ENCODE assay signal across 9 cellular contexts in the genomic region with DNA sequence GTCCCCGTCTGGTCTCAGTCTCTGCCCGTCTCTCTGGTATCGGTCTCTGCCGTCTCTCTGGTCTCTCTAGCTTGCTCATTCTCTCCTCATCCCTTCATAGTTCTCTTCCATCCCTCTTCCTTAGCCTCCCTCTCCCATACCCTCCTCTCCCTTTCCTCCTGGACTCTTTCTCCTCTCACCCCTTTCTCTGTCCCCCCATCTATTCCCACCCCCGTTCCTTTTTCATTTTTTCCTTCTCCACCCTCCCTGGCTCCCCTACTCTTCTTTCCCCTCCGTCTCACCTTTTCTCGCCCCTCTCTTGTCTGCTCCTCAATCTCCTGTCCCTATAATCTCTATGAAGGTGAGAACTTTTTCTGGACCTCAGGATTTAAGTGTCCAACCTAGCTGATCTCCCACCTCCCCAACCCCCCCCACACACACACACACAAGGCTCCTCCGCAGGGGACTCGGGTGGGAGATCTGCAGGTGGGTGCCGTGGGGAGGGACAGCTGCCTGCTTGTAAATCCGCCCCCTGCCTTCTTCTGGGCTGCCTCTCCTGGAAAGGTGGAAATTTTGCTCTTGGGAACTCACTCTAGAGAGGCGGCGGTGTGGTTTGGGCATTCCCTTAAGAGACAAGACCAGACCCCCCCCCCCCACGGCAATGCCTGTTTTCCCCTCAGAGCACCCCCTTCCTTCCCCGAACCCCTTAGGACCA. TPM values are rescaled to one million over a fixed set of nuclear protein-coding genes. Genes with fewer than 3 reads are reported as not detected.
A peak's percentile ranks its signal among the peaks of the same experiment; 100 is the strongest.
DNase-seq lines count a peak whose midpoint lies in the region; ATAC-seq and TF ChIP-seq lines count a peak whose summit lies in the region.
"Had no signal": no experiment of that assay in that cellular context is flagged by ENCODE, and none has a peak within 500 bp of the region (broad histone marks: within the 10 kb centered on the region; RNA-seq: fewer than 3 reads in every experiment).

No MANE protein-coding gene starts in this region.

- no peak overlapping the region for H3K27ac Mint-ChIP-seq in H9
- peak overlapping the region; percentile 82 to 96 (median 90) for H3K27ac Mint-ChIP-seq in brain
- no peak overlapping the region for H3K27ac Mint-ChIP-seq in natural killer cell treated with Interleukin-12 subunit alpha and Interleukin-12 subunit beta and Interleukin-15 and Interleukin-18, amount 100 ng/mL, for 72 hours

- peaks cover 13 to 18% of the 10 kb centered on the region in 2 experiments for H3K4me1 Mint-ChIP-seq in H9
- H3K4me1 Mint-ChIP-seq in brain, result peaks cover 35% of the 10 kb centered on the region
- H3K4me1 Mint-ChIP-seq in natural killer cell treated with Interleukin-12 subunit alpha and Interleukin-12 subunit beta and Interleukin-15 and Interleukin-18, amount 100 ng/mL, for 72 hours (ENCODE audit: low read depth in 2 of 2), result peaks cover 0 to 4% of the 10 kb centered on the region in 2 donors

- H3K79me2 ChIP-seq in H9 (ENCODE audit: insufficient read depth, low read length), result no peaks in the 10 kb centered on the region

- no peak overlapping the region for H4K5ac ChIP-seq in H9 (ENCODE audit: insufficient read length, low read depth, low read length)

- no peak overlapping the region for H2AK5ac ChIP-seq in H9 (ENCODE audit: insufficient read length, low read length)

- H3K4me3 Mint-ChIP-seq in H9, result peak overlapping the region; percentile 61 to 86
- peak overlapping the region; percentile 93 to 98 (median 93) for H3K4me3 Mint-ChIP-seq in brain
- peak overlapping the region; percentile 74 for H3K4me3 Mint-ChIP-seq in natural killer cell treated with Interleukin-12 subunit alpha and Interleukin-12 subunit beta and Interleukin-15 and Interleukin-18, amount 100 ng/mL, for 72 hours

- H4K20me1 ChIP-seq in BLaER1 (peaks cover 20% of the 10 kb centered on the region), H9 (ENCODE audit: control insufficient read depth, insufficient read depth, insufficient read length) (no peaks in the 10 kb centered on the region)

- H3T11ph ChIP-seq in H9 (ENCODE audit: low read length), result no peak overlapping the region

- H3K36me3 Mint-ChIP-seq in H9 (ENCODE audit: insufficient read depth in 1 of 3, low read depth in 3 of 3) (no peaks in the 10 kb centered on the region; a peak in 1 of 7 replicates), brain (peaks cover 5% of the 10 kb centered on the region)
- peaks cover 5% of the 10 kb centered on the region for H3K36me3 Mint-ChIP-seq in natural killer cell treated with Interleukin-12 subunit alpha and Interleukin-12 subunit beta and Interleukin-15 and Interleukin-18, amount 100 ng/mL, for 72 hours

- no peak for ATAC-seq in natural killer cell treated with Interleukin-12 subunit alpha and Interleukin-12 subunit beta and Interleukin-15 and Interleukin-18, amount 100 ng/mL, for 72 hours
- ATAC-seq in GM19395 (IDR thresholded peaks at IDR 0.05; ENCODE audit: unreplicated experiment), result no peak

- no peak overlapping the region for H4K8ac ChIP-seq in H9 (replicated peaks; ENCODE audit: insufficient read length, low read depth, low read length)

- H3K9ac ChIP-seq in BLaER1, result no peak overlapping the region
- H3K9ac ChIP-seq in H9 (ENCODE audit: extremely low read depth, insufficient read length, low read length), result no peak overlapping the region

- peak overlapping the region; percentile 69 for H3K4me3 ChIP-seq in BLaER1

- no peak overlapping the region for H3K14ac ChIP-seq in H9 (ENCODE audit: insufficient read depth, low read length)

- no peak overlapping the region for H3K18ac ChIP-seq in H9 (ENCODE audit: insufficient read length, low read depth, low read length)

- no peak overlapping the region for H3K23ac ChIP-seq in H9 (ENCODE audit: insufficient read length, low read depth, low read length)

- H3K4ac ChIP-seq in H9 (ENCODE audit: low read depth, low read length), result no peak overlapping the region

- H3K27ac ChIP-seq in BLaER1 (no peak overlapping the region), H9 (ENCODE audit: insufficient read length, low read depth, low read length) (no peak overlapping the region)

- TF ChIP-seq CTCF in H9 (conservative IDR thresholded peaks at IDR 0.05) (no peak), brain (conservative IDR thresholded peaks at IDR 0.05) (no peak)

- no peaks in the 10 kb centered on the region for H3K36me3 ChIP-seq in BLaER1

- peak overlapping the region; percentile 94 for H3K4me2 ChIP-seq in BLaER1
- peak overlapping the region; percentile 87 for H3K4me2 ChIP-seq in H9 (ENCODE audit: insufficient read depth, insufficient read length, low read length)

- H3K56ac ChIP-seq in H9 (ENCODE audit: insufficient read length, low read depth, low read length), result no peak overlapping the region

- H3K27me3 Mint-ChIP-seq in H9 (ENCODE audit: low read depth) (peaks cover 66% of the 10 kb centered on the region), brain (peaks cover 22% of the 10 kb centered on the region)
- H3K27me3 Mint-ChIP-seq in natural killer cell treated with Interleukin-12 subunit alpha and Interleukin-12 subunit beta and Interleukin-15 and Interleukin-18, amount 100 ng/mL, for 72 hours, result peaks cover 21 to 23% of the 10 kb centered on the region in 2 donors

- H3K9me3 ChIP-seq in BLaER1 (no peaks in the 10 kb centered on the region), H9 (ENCODE audit: control insufficient read depth, low read depth, low read length) (no peaks in the 10 kb centered on the region)

- H3K4me1 ChIP-seq in BLaER1 (peaks cover 8% of the 10 kb centered on the region), H9 (ENCODE audit: insufficient read depth, low read length) (peaks cover 2% of the 10 kb centered on the region; the same call in 1 of the 2 replicates)

- H3K9me3 Mint-ChIP-seq in H9, result no peaks in the 10 kb centered on the region
- H3K9me3 Mint-ChIP-seq in brain, result peaks cover 0 to 4% (median 3%) of the 10 kb centered on the region in 5 experiments
- H3K9me3 Mint-ChIP-seq in natural killer cell treated with Interleukin-12 subunit alpha and Interleukin-12 subunit beta and Interleukin-15 and Interleukin-18, amount 100 ng/mL, for 72 hours, result no peaks in the 10 kb centered on the region

- no peak overlapping the region for H2BK20ac ChIP-seq in H9 (ENCODE audit: low read depth, low read length, poor library complexity, severe bottlenecking)

- H2BK12ac ChIP-seq in H9 (ENCODE audit: insufficient read length, low read depth, low read length), result no peak overlapping the region

- H2BK5ac ChIP-seq in H9 (ENCODE audit: insufficient read length, low read length), result no peak overlapping the region

- H2BK120ac ChIP-seq in H9 (ENCODE audit: low read depth, low read length, poor library complexity, severe bottlenecking), result no peak overlapping the region

- H2AFZ ChIP-seq in H9 (ENCODE audit: low read length), result no peak overlapping the region

- no peak for DNase-seq in H9
- DNase-seq in natural killer cell treated with Interleukin-12 subunit alpha and Interleukin-12 subunit beta and Interleukin-15 and Interleukin-18, amount 100 ng/mL, for 72 hours (ENCODE audit: low spot score), result no peak
- DNase-seq in RPMI8226, result no peak
- no peak for DNase-seq in amygdala (lab: John Stamatoyannopoulos, UW)
- no peak for DNase-seq in middle frontal gyrus (ENCODE audit: extremely low spot score, low spot score)
- DNase-seq: occipital lobe had no signal

- peaks cover 4% of the 10 kb centered on the region for H3K23me2 ChIP-seq in H9 (ENCODE audit: insufficient read length, low read depth, low read length, poor library complexity, severe bottlenecking)

- no peak overlapping the region for H4K91ac ChIP-seq in H9 (ENCODE audit: insufficient read length, low read depth, low read length)

- H3K79me1 ChIP-seq in H9 (ENCODE audit: insufficient read depth, low read depth, low read length, poor library complexity, severe bottlenecking), result no peaks in the 10 kb centered on the region

- H2BK15ac ChIP-seq in H9 (ENCODE audit: low read depth, low read length), result no peak overlapping the region

- H3K27me3 ChIP-seq in BLaER1 (peaks cover 46% of the 10 kb centered on the region), H9 (ENCODE audit: insufficient read depth, low read length) (peaks cover 37% of the 10 kb centered on the region)

- WGBS in H9 (ENCODE audit: extremely low coverage, insufficient read length, low lambda C conversion rate), result no CpG with 5 or more reads among the region's 15 CpGs

RNA-seq across cellular contexts. Expression of a gene that starts 1.0 kb away (rescaled TPM):
- total RNA-seq in H9 (2021), result 0.11 and 0.15 TPM in 2 replicates
- 24.5 TPM for polyA plus RNA-seq in brain (ENCODE audit: insufficient read depth, low read depth, low replicate concordance)
- total RNA-seq in natural killer cell treated with Interleukin-12 subunit alpha and Interleukin-12 subunit beta and Interleukin-15 and Interleukin-18, amount 100 ng/mL, for 72 hours, result not detected

Comparison
In these comparisons a context has a peak if more than half of its experiments do, and no peak if none do; other contexts are left out.
1. H3K27ac Mint-ChIP-seq: peak in brain (5 of 5); none in H9 (0 of 3) and natural killer cell treated with Interleukin-12 subunit alpha and Interleukin-12 subunit beta and Interleukin-15 and Interleukin-18, amount 100 ng/mL, for 72 hours (0 of 2).
2. Peak in every context shown above with its lines, with median percentiles within 50 percentile points of each other: H3K4me3 Mint-ChIP-seq.